28 cellular contexts compared by ENCODE assay signal in genomic region chr11:23563591-23563990, GRCh38.
"Had no signal": no experiment of that assay in that cellular context is flagged by ENCODE, and none has a peak within 500 bp of the region (broad histone marks: within the 10 kb centered on the region; RNA-seq: fewer than 3 reads in every experiment).

No MANE protein-coding gene starts in this region.

- H3K27ac Mint-ChIP-seq: effector memory CD8-positive, alpha-beta T cell; naive thymus-derived CD4-positive, alpha-beta T cell; nephron; stimulated activated naive CD8-positive, alpha-beta T cell treated with anti-CD3 and anti-CD28 coated beads, Interleukin-15, amount 100 ng/mL, for 72 hours had no signal

- H3K4me3 Mint-ChIP-seq: effector memory CD8-positive, alpha-beta T cell; naive thymus-derived CD4-positive, alpha-beta T cell; nephron; stimulated activated naive CD8-positive, alpha-beta T cell treated with anti-CD3 and anti-CD28 coated beads, Interleukin-15, amount 100 ng/mL, for 72 hours had no signal

- H3K9me3 Mint-ChIP-seq: nephron had no signal

- H3K4me1 Mint-ChIP-seq: nephron; stimulated activated naive CD8-positive, alpha-beta T cell treated with anti-CD3 and anti-CD28 coated beads, Interleukin-15, amount 100 ng/mL, for 72 hours had no signal

- H3K4me3 ChIP-seq: esophagus squamous epithelium, gastrocnemius medialis, left lung, pancreas, right lobe of liver, suprapubic skin, transverse colon, upper lobe of right lung, uterus had no signal

- H3K4me1 ChIP-seq: esophagus squamous epithelium, gastrocnemius medialis, left lung, pancreas, right lobe of liver, suprapubic skin, transverse colon, upper lobe of right lung, uterus had no signal

- FAIRE-seq: endometrium, kidney, pancreas, small intestine had no signal

- H3K9me3 ChIP-seq: esophagus squamous epithelium, gastrocnemius medialis, left lung, pancreas, right lobe of liver, suprapubic skin, transverse colon, upper lobe of right lung, uterus had no signal

- DNase-seq: cortex of kidney; effector memory CD8-positive, alpha-beta T cell; erythroblast; esophagus squamous epithelium; foreskin fibroblast; gastrocnemius medialis; head of caudate nucleus; kidney; left lung; mesenchymal stem cell; midbrain; naive thymus-derived CD4-positive, alpha-beta T cell; nucleus accumbens; pancreas; retina; right lobe of liver; small intestine; stimulated activated CD4-positive, alpha-beta T cell treated with anti-CD3 and anti-CD28 coated beads, Interleukin-15, amount 100 ng/mL, for 24 hours; stimulated activated CD4-positive, alpha-beta T cell treated with anti-CD3 and anti-CD28 coated beads, Interleukin-4, amount 100 ng/mL, for 1 hour; stimulated activated CD8-positive, alpha-beta memory T cell treated with anti-CD3 and anti-CD28 coated beads, Interleukin-4, amount 100 ng/mL, for 48 hours; stimulated activated naive CD4-positive, alpha-beta T cell; stimulated activated naive CD8-positive, alpha-beta T cell treated with anti-CD3 and anti-CD28 coated beads, Interleukin-15, amount 100 ng/mL, for 72 hours; transverse colon; upper lobe of right lung; uterus had no signal

- H3K36me3 ChIP-seq: esophagus squamous epithelium, gastrocnemius medialis, left lung, pancreas, right lobe of liver, suprapubic skin, transverse colon, upper lobe of right lung, uterus had no signal

- H3K27me3 ChIP-seq: esophagus squamous epithelium, gastrocnemius medialis, left lung, pancreas, right lobe of liver, suprapubic skin, transverse colon, upper lobe of right lung, uterus had no signal

- H3K27ac ChIP-seq: esophagus squamous epithelium, gastrocnemius medialis, left lung, pancreas, right lobe of liver, suprapubic skin, transverse colon, upper lobe of right lung, uterus had no signal

- H3K27me3 Mint-ChIP-seq: effector memory CD8-positive, alpha-beta T cell; naive thymus-derived CD4-positive, alpha-beta T cell; stimulated activated naive CD8-positive, alpha-beta T cell treated with anti-CD3 and anti-CD28 coated beads, Interleukin-15, amount 100 ng/mL, for 72 hours had no signal

- H3K36me3 Mint-ChIP-seq: naive thymus-derived CD4-positive, alpha-beta T cell had no signal
